In genomic region chr1:104182251-104182650, GRCh38 we compare ENCODE assay signal across 1 cellular context.
TF ChIP-seq lines count a peak whose summit lies in the region.

No MANE protein-coding gene starts in this region.

TF ChIP-seq in H1, 55 proteins besides CTCF, POLR2A, EP300 and RAD21:
- TF ChIP-seq GABPA (IDR thresholded peaks at IDR 0.05; ENCODE audit: borderline replicate concordance, insufficient read depth, low read length), result no peak
- no peak for TF ChIP-seq ZNF274 (IDR thresholded peaks at IDR 0.05; ENCODE audit: borderline replicate concordance, extremely low read depth, low read length)
- no peak for TF ChIP-seq SAP30 (IDR thresholded peaks at IDR 0.05; ENCODE audit: insufficient read depth, insufficient replicate concordance, low read length)
- TF ChIP-seq YY1 (IDR thresholded peaks at IDR 0.05; ENCODE audit: low read depth, low read length), result no peak
- TF ChIP-seq CHD1 (IDR thresholded peaks at IDR 0.05; ENCODE audit: low read depth, low read length), result no peak
- TF ChIP-seq BACH1 (IDR thresholded peaks at IDR 0.05; ENCODE audit: low read length), result no peak
- no peak for TF ChIP-seq JUN (IDR thresholded peaks at IDR 0.05; ENCODE audit: low read depth, low read length)
- peak; percentile 56; the same call in 1 of the 2 replicates for TF ChIP-seq MAX (IDR thresholded peaks at IDR 0.05)
